ENCODE assay signal across 1 cellular context in the genomic region with DNA sequence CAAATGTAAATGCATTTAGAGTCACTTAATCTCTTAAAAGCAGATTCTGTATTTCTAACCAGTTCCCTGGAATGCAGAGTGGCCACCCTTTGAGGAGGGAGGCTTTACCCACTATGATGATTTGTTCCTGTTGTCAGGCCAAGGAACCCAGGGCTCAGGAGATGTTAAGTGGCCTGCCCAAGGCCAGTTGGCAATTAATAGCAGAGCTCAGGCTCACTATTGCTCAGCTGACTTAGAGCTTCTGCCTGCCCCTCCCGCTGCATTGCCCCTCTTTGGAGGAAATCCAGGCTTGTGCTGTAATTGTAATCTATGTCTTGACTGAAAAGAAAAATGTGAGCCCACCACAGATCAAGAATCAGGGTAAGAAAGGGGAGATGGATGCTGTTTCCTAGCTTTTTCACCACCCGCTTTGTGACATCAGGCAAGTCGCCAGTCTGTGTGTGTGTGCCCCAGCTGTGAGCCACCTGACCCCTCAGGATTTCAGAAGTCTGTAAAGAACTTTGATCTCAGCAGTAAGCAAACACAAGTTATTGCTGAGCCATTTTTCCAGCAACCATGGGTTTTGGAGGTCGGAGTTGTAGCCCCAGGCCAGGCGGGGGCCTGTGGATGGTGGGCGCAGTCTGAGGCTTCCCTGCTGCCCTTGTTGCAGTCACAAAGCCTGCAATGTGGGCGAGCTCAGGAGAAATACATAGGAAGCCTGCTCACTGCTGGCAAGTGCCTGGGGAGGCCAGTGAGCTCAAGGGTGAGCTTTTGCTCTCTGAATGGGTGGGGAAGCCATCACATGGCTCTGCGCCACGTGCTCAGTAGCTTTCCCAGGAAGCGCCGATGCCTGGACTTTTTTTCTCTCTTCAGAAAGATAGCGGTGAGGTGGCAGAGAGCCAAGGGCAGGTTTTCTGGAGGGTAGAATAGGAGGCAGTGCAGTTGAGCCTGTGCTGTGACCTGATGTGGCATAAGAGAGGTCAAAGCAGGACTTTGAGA.
TF ChIP-seq lines count a peak whose summit lies in the region.

No MANE protein-coding gene starts in this region.

TF ChIP-seq in HepG2, 621 proteins besides CTCF, POLR2A, EP300 and RAD21 (continued from another document and continues in another):
- TF ChIP-seq, protein P1, sequence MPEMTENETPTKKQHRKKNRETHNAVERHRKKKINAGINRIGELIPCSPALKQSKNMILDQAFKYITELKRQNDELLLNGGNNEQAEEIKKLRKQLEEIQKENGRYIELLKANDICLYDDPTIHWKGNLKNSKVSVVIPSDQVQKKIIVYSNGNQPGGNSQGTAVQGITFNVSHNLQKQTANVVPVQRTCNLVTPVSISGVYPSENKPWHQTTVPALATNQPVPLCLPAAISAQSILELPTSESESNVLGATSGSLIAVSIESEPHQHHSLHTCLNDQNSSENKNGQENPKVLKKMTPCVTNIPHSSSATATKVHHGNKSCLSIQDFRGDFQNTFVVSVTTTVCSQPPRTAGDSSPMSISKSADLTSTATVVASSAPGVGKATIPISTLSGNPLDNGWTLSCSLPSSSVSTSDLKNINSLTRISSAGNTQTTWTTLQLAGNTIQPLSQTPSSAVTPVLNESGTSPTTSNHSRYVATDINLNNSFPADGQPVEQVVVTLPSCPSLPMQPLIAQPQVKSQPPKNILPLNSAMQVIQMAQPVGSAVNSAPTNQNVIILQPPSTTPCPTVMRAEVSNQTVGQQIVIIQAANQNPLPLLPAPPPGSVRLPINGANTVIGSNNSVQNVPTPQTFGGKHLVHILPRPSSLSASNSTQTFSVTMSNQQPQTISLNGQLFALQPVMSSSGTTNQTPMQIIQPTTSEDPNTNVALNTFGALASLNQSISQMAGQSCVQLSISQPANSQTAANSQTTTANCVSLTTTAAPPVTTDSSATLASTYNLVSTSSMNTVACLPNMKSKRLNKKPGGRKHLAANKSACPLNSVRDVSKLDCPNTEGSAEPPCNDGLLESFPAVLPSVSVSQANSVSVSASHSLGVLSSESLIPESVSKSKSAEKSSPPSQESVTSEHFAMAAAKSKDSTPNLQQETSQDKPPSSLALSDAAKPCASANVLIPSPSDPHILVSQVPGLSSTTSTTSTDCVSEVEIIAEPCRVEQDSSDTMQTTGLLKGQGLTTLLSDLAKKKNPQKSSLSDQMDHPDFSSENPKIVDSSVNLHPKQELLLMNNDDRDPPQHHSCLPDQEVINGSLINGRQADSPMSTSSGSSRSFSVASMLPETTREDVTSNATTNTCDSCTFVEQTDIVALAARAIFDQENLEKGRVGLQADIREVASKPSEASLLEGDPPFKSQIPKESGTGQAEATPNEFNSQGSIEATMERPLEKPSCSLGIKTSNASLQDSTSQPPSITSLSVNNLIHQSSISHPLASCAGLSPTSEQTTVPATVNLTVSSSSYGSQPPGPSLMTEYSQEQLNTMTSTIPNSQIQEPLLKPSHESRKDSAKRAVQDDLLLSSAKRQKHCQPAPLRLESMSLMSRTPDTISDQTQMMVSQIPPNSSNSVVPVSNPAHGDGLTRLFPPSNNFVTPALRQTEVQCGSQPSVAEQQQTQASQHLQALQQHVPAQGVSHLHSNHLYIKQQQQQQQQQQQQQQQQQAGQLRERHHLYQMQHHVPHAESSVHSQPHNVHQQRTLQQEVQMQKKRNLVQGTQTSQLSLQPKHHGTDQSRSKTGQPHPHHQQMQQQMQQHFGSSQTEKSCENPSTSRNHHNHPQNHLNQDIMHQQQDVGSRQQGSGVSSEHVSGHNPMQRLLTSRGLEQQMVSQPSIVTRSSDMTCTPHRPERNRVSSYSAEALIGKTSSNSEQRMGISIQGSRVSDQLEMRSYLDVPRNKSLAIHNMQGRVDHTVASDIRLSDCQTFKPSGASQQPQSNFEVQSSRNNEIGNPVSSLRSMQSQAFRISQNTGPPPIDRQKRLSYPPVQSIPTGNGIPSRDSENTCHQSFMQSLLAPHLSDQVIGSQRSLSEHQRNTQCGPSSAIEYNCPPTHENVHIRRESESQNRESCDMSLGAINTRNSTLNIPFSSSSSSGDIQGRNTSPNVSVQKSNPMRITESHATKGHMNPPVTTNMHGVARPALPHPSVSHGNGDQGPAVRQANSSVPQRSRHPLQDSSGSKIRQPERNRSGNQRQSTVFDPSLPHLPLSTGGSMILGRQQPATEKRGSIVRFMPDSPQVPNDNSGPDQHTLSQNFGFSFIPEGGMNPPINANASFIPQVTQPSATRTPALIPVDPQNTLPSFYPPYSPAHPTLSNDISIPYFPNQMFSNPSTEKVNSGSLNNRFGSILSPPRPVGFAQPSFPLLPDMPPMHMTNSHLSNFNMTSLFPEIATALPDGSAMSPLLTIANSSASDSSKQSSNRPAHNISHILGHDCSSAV (CRISPR knock-in tag; IDR thresholded peaks at IDR 0.05; ENCODE audit: borderline replicate concordance) = no peak
- TF ChIP-seq THYN1 (CRISPR knock-in tag; IDR thresholded peaks at IDR 0.05; ENCODE audit: borderline replicate concordance, low read depth) = no peak
- TF ChIP-seq, protein P2, sequence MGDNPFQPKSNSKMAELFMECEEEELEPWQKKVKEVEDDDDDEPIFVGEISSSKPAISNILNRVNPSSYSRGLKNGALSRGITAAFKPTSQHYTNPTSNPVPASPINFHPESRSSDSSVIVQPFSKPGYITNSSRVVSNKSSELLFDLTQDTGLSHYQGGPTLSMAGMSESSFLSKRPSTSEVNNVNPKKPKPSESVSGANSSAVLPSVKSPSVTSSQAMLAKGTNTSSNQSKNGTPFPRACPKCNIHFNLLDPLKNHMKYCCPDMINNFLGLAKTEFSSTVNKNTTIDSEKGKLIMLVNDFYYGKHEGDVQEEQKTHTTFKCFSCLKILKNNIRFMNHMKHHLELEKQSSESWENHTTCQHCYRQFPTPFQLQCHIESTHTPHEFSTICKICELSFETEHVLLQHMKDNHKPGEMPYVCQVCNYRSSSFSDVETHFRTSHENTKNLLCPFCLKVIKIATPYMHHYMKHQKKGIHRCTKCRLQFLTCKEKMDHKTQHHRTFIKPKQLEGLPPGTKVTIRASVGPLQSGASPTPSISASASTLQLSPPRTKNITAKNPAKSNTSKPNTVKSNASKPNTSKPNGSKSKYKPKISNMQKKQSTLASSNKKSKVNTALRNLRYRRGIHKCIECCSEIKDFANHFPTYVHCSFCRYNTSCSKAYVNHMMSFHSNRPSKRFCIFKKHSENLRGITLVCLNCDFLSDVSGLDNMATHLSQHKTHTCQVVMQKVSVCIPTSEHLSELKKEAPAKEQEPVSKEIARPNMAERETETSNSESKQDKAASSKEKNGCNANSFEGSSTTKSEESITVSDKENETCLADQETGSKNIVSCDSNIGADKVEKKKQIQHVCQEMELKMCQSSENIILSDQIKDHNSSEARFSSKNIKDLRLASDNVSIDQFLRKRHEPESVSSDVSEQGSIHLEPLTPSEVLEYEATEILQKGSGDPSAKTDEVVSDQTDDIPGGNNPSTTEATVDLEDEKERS (CRISPR knock-in tag; IDR thresholded peaks at IDR 0.05) = peak; percentile 74; the same call in 1 of the 2 replicates
- TF ChIP-seq, protein P3, sequence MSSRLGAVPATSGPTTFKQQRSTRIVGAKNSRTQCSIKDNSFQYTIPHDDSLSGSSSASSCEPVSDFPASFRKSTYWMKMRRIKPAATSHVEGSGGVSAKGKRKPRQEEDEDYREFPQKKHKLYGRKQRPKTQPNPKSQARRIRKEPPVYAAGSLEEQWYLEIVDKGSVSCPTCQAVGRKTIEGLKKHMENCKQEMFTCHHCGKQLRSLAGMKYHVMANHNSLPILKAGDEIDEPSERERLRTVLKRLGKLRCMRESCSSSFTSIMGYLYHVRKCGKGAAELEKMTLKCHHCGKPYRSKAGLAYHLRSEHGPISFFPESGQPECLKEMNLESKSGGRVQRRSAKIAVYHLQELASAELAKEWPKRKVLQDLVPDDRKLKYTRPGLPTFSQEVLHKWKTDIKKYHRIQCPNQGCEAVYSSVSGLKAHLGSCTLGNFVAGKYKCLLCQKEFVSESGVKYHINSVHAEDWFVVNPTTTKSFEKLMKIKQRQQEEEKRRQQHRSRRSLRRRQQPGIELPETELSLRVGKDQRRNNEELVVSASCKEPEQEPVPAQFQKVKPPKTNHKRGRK (CRISPR knock-in tag; IDR thresholded peaks at IDR 0.05) = no peak
- peak; percentile 48 for TF ChIP-seq CEBPG (CRISPR knock-in tag; IDR thresholded peaks at IDR 0.05)
- no peak for TF ChIP-seq ZFP41 (CRISPR knock-in tag; IDR thresholded peaks at IDR 0.05; ENCODE audit: borderline replicate concordance)
- peak; percentile 89; the same call in 1 of the 2 replicates for TF ChIP-seq ZNF230 (CRISPR knock-in tag; IDR thresholded peaks at IDR 0.05)
- TF ChIP-seq RARG (CRISPR knock-in tag; IDR thresholded peaks at IDR 0.05; ENCODE audit: low read depth) = no peak
- TF ChIP-seq SIX4 (CRISPR knock-in tag; IDR thresholded peaks at IDR 0.05) = peak; percentile 25; the same call in 1 of the 2 replicates
- TF ChIP-seq ZNF143 (CRISPR knock-in tag; IDR thresholded peaks at IDR 0.05) = peak; percentile 57
- peak; percentile 73; the same call in 1 of the 2 replicates for TF ChIP-seq ZSCAN22 (CRISPR knock-in tag; IDR thresholded peaks at IDR 0.05)
- peak in 1 of 2 experiments; percentile 55; a peak in 1 of 4 replicates for TF ChIP-seq NR2F1 (CRISPR knock-in tag; IDR thresholded peaks at IDR 0.05)
- TF ChIP-seq, protein P4, sequence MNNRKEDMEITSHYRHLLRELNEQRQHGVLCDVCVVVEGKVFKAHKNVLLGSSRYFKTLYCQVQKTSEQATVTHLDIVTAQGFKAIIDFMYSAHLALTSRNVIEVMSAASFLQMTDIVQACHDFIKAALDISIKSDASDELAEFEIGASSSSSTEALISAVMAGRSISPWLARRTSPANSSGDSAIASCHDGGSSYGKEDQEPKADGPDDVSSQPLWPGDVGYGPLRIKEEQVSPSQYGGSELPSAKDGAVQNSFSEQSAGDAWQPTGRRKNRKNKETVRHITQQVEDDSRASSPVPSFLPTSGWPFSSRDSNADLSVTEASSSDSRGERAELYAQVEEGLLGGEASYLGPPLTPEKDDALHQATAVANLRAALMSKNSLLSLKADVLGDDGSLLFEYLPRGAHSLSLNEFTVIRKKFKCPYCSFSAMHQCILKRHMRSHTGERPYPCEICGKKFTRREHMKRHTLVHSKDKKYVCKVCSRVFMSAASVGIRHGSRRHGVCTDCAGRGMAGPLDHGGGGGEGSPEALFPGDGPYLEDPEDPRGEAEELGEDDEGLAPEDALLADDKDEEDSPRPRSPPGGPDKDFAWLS (CRISPR knock-in tag; IDR thresholded peaks at IDR 0.05; ENCODE audit: borderline replicate concordance) = no peak; the same call in 1 of the 2 replicates
- TF ChIP-seq MED8 (CRISPR knock-in tag; IDR thresholded peaks at IDR 0.05; ENCODE audit: insufficient replicate concordance) = no peak
- no peak for TF ChIP-seq ZNF432 (CRISPR knock-in tag; IDR thresholded peaks at IDR 0.05; ENCODE audit: borderline replicate concordance)
- TF ChIP-seq GLI4 (CRISPR knock-in tag; IDR thresholded peaks at IDR 0.05; ENCODE audit: borderline replicate concordance) = peak; percentile 68; the same call in 1 of the 2 replicates
- no peak for TF ChIP-seq ZNF839 (CRISPR knock-in tag; IDR thresholded peaks at IDR 0.05; ENCODE audit: borderline replicate concordance)
- TF ChIP-seq KLF9 (CRISPR knock-in tag; IDR thresholded peaks at IDR 0.05; ENCODE audit: low read depth) = no peak
- no peak for TF ChIP-seq CBX5 (CRISPR knock-in tag; IDR thresholded peaks at IDR 0.05; ENCODE audit: borderline replicate concordance)
- TF ChIP-seq, protein P5, sequence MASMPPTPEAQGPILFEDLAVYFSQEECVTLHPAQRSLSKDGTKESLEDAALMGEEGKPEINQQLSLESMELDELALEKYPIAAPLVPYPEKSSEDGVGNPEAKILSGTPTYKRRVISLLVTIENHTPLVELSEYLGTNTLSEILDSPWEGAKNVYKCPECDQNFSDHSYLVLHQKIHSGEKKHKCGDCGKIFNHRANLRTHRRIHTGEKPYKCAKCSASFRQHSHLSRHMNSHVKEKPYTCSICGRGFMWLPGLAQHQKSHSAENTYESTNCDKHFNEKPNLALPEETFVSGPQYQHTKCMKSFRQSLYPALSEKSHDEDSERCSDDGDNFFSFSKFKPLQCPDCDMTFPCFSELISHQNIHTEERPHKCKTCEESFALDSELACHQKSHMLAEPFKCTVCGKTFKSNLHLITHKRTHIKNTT (CRISPR knock-in tag; IDR thresholded peaks at IDR 0.05) = no peak
- no peak for TF ChIP-seq RELA (CRISPR knock-in tag; IDR thresholded peaks at IDR 0.05)
- TF ChIP-seq, protein P6, sequence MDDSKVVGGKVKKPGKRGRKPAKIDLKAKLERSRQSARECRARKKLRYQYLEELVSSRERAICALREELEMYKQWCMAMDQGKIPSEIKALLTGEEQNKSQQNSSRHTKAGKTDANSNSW (CRISPR knock-in tag; IDR thresholded peaks at IDR 0.05; ENCODE audit: borderline replicate concordance) = peak; percentile 73; the same call in 1 of the 2 replicates
- TF ChIP-seq ONECUT2 (CRISPR knock-in tag; IDR thresholded peaks at IDR 0.05) = no peak
- TF ChIP-seq, protein P7, sequence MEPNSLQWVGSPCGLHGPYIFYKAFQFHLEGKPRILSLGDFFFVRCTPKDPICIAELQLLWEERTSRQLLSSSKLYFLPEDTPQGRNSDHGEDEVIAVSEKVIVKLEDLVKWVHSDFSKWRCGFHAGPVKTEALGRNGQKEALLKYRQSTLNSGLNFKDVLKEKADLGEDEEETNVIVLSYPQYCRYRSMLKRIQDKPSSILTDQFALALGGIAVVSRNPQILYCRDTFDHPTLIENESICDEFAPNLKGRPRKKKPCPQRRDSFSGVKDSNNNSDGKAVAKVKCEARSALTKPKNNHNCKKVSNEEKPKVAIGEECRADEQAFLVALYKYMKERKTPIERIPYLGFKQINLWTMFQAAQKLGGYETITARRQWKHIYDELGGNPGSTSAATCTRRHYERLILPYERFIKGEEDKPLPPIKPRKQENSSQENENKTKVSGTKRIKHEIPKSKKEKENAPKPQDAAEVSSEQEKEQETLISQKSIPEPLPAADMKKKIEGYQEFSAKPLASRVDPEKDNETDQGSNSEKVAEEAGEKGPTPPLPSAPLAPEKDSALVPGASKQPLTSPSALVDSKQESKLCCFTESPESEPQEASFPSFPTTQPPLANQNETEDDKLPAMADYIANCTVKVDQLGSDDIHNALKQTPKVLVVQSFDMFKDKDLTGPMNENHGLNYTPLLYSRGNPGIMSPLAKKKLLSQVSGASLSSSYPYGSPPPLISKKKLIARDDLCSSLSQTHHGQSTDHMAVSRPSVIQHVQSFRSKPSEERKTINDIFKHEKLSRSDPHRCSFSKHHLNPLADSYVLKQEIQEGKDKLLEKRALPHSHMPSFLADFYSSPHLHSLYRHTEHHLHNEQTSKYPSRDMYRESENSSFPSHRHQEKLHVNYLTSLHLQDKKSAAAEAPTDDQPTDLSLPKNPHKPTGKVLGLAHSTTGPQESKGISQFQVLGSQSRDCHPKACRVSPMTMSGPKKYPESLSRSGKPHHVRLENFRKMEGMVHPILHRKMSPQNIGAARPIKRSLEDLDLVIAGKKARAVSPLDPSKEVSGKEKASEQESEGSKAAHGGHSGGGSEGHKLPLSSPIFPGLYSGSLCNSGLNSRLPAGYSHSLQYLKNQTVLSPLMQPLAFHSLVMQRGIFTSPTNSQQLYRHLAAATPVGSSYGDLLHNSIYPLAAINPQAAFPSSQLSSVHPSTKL (CRISPR knock-in tag; IDR thresholded peaks at IDR 0.05) = peak; percentile 81
- TF ChIP-seq, protein P8, sequence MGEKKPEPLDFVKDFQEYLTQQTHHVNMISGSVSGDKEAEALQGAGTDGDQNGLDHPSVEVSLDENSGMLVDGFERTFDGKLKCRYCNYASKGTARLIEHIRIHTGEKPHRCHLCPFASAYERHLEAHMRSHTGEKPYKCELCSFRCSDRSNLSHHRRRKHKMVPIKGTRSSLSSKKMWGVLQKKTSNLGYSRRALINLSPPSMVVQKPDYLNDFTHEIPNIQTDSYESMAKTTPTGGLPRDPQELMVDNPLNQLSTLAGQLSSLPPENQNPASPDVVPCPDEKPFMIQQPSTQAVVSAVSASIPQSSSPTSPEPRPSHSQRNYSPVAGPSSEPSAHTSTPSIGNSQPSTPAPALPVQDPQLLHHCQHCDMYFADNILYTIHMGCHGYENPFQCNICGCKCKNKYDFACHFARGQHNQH (CRISPR knock-in tag; IDR thresholded peaks at IDR 0.05) = peak; percentile 94
